12 cellular contexts compared by ENCODE assay signal in the genomic region with DNA sequence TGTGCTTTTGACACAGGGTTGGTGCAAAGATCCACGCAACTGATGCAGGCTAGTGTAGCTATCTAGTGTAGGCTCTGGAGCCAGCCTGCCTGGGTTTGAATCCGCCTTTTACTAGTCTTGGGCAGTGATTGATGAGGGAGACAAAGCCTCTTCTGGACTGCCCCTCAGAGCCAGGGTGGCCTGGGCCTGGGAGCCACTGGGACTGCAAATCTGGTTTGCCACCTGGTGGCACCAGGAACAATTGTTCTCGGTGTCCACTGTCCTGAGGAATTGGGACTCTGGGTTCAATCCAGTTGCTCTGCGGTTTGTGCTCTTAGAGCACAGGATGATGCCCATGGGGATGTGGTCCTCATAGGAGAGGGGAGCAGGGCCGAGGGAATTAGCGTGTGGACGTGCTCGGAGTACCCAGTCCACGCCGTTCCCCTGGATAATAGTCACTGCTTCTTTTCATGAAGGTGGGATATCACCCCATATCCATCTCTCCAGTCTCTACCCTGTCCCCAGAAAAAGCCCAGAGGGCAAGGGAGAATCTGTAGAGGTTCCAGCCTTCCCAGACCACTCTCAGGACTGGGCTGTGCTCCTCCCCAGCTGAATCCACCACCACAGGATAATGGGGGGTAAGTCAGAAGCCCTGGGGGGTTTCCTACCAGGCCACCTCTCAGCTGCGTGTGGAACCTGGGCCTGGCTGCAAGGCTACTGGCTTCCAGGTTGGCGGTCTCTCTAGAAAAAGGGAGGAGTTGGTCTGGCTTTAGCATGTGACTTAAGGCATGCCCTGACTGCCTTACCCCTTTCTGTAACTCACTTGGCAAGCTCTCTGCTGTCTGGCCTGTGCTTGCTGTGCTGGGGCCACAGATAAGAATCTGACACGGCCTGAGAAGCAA. TPM values are rescaled to one million over a fixed set of nuclear protein-coding genes. Genes with fewer than 3 reads are reported as not detected.
DNase-seq lines count a peak whose midpoint lies in the region; ATAC-seq and TF ChIP-seq lines count a peak whose summit lies in the region.
"Had no signal": no experiment of that assay in that cellular context is flagged by ENCODE, and none has a peak within 500 bp of the region (broad histone marks: within the 10 kb centered on the region; RNA-seq: fewer than 3 reads in every experiment).

No MANE protein-coding gene starts in this region.

- TF ChIP-seq CTCF in DOHH2 (IDR thresholded peaks at IDR 0.05; ENCODE audit: low read depth, low read length, poor library complexity, severe bottlenecking) (no peak), mammary epithelial cell (conservative IDR thresholded peaks at IDR 0.05 in 1 of 2, IDR thresholded peaks at IDR 0.05 in 1 of 2; ENCODE audit: extremely low read depth in 1 of 2, insufficient read depth in 1 of 2, low read depth in 1 of 2, low read length in 2 of 2) (peak; percentile 16 to 44), neural cell (IDR thresholded peaks at IDR 0.05; ENCODE audit: poor library complexity, severe bottlenecking) (no peak)

- H3K27ac ChIP-seq in DOHH2 (ENCODE audit: low read depth, low read length) (no peak overlapping the region), Karpas-422 (ENCODE audit: low read length) (no peak overlapping the region), mammary epithelial cell (ENCODE audit: insufficient read depth, low read depth, low read length) (no peak overlapping the region), neural cell (ENCODE audit: low read length) (no peak overlapping the region)
- H3K27ac ChIP-seq: uterus had no signal

- H2AFZ ChIP-seq in Karpas-422 (ENCODE audit: low read length) (no peak overlapping the region), mammary epithelial cell (ENCODE audit: low read depth, low read length) (no peak overlapping the region), neural cell (ENCODE audit: low read depth, low read length) (no peak overlapping the region)

- peak overlapping the region; percentile 89 for H3K9ac ChIP-seq in Karpas-422 (ENCODE audit: low read length)
- H3K9ac ChIP-seq in mammary epithelial cell (ENCODE audit: insufficient read depth, low read length): no peak overlapping the region
- H3K9ac ChIP-seq in neural cell (ENCODE audit: low read length): no peak overlapping the region

- 75% methylated on average over 12 of the region's 13 CpGs for WGBS in mammary epithelial cell (ENCODE audit: low coverage, missing lambda C conversion rate)

- DNase-seq in Karpas-422: no peak
- no peak for DNase-seq in mammary epithelial cell
- no peak for DNase-seq in left colon
- no peak for DNase-seq in OCI-M2 (lab: John Stamatoyannopoulos, UW; ENCODE audit: unreplicated experiment)
- DNase-seq: effector memory CD8-positive, alpha-beta T cell; HCEC 1CT; KG1; left cardiac atrium; uterus had no signal

- H3K9me2 ChIP-seq in DOHH2 (replicated peaks; ENCODE audit: control insufficient read depth, low read length) (no peaks in the 10 kb centered on the region), Karpas-422 (replicated peaks; ENCODE audit: insufficient read depth, low read length) (no peaks in the 10 kb centered on the region), neural cell (ENCODE audit: insufficient read depth, low read length) (no peaks in the 10 kb centered on the region)

- CTCF ChIA-PET in mammary epithelial cell (lab: Charles Lee; ENCODE audit: low non-redundant PET): no interaction called here

- intact Hi-C loops in mammary epithelial cell (cut with micrococcal nuclease) (loop anchor here (1.0 to 10.0 kb wide), 2 partner anchors 41 to 563 kb away; no protein-coding TSS in a partner anchor), left colon (cut with DNase I, micrococcal nuclease) (no loop called here)

- H3K79me2 ChIP-seq in DOHH2 (ENCODE audit: control insufficient read depth, low read length) (peaks cover 24% of the 10 kb centered on the region), Karpas-422 (ENCODE audit: low read length) (peaks cover 26% of the 10 kb centered on the region), mammary epithelial cell (ENCODE audit: insufficient read depth, low read length) (peaks cover 21% of the 10 kb centered on the region), neural cell (replicated peaks; ENCODE audit: insufficient read depth, low read length) (peaks cover 7% of the 10 kb centered on the region)

- ATAC-seq in left colon (no peak), HG02678 (IDR thresholded peaks at IDR 0.05; ENCODE audit: unreplicated experiment) (no peak)
- ATAC-seq: effector memory CD8-positive, alpha-beta T cell; left cardiac atrium had no signal

- no TSS peak for BruUV-seq in mammary epithelial cell (replicated peaks; lab: Mats Ljungman, UMichigan)

- H3K27me3 ChIP-seq in DOHH2 (ENCODE audit: control insufficient read depth, low read length) (no peaks in the 10 kb centered on the region), Karpas-422 (ENCODE audit: low read length) (no peaks in the 10 kb centered on the region), mammary epithelial cell (ENCODE audit: insufficient read depth, low read length) (no peaks in the 10 kb centered on the region), neural cell (ENCODE audit: insufficient read depth, low read depth, low read length) (no peaks in the 10 kb centered on the region)
- H3K27me3 ChIP-seq: uterus had no signal

- H3K9me3 ChIP-seq in DOHH2 (ENCODE audit: control insufficient read depth, insufficient read depth, low read length) (no peaks in the 10 kb centered on the region), Karpas-422 (ENCODE audit: low read length) (no peaks in the 10 kb centered on the region), mammary epithelial cell (replicated peaks; ENCODE audit: insufficient read depth, low read length) (no peaks in the 10 kb centered on the region), neural cell (ENCODE audit: low read length) (no peaks in the 10 kb centered on the region)
- H3K9me3 ChIP-seq: uterus had no signal

- no peak for TF ChIP-seq EP300 in neural cell (conservative IDR thresholded peaks at IDR 0.05; ENCODE audit: poor library complexity, severe bottlenecking)

- in situ Hi-C loops in mammary epithelial cell (cut with MboI; ENCODE audit: low sequenced_read_pairs in 2 of 2): loop anchor here (25.0 kb wide), 1 partner anchor 460 kb away; no protein-coding TSS in a partner anchor

- peaks cover 18% of the 10 kb centered on the region for H3K36me3 ChIP-seq in DOHH2 (ENCODE audit: control insufficient read depth, low read length)
- no peaks in the 10 kb centered on the region for H3K36me3 ChIP-seq in Karpas-422 (ENCODE audit: insufficient read depth, low read length)
- H3K36me3 ChIP-seq in mammary epithelial cell (ENCODE audit: insufficient read depth, low read length): no peaks in the 10 kb centered on the region
- no peaks in the 10 kb centered on the region for H3K36me3 ChIP-seq in neural cell (ENCODE audit: insufficient read depth, low read length)
- H3K36me3 ChIP-seq: uterus had no signal

- no peak for TF ChIP-seq RAD21 in neural cell (conservative IDR thresholded peaks at IDR 0.05)

- H3K4me1 ChIP-seq in DOHH2 (ENCODE audit: control insufficient read depth, low read length): peaks cover 31% of the 10 kb centered on the region
- peaks cover 15% of the 10 kb centered on the region for H3K4me1 ChIP-seq in Karpas-422 (ENCODE audit: low read length)
- H3K4me1 ChIP-seq in mammary epithelial cell (ENCODE audit: insufficient read depth, low read length): peaks cover 9% of the 10 kb centered on the region

- H4K20me1 ChIP-seq in DOHH2 (ENCODE audit: control insufficient read depth, insufficient read depth, low read depth, low read length) (peaks cover 3% of the 10 kb centered on the region; the same call in 1 of the 2 replicates), Karpas-422 (ENCODE audit: insufficient read depth, low read depth, low read length) (0 out of 2 replicates have a peak, but pooled peaks cover 6% of the 10 kb centered on the region), mammary epithelial cell (ENCODE audit: insufficient read depth, low read length) (no peaks in the 10 kb centered on the region), neural cell (ENCODE audit: insufficient read depth) (no peaks in the 10 kb centered on the region)

- peak overlapping the region; percentile 86 for H3K4me3 ChIP-seq in DOHH2 (ENCODE audit: low read length)
- peak overlapping the region; percentile 94 for H3K4me3 ChIP-seq in Karpas-422 (ENCODE audit: low read length)
- H3K4me3 ChIP-seq in mammary epithelial cell (replicated peaks in 1 of 3; ENCODE audit: insufficient read depth in 1 of 3, low read depth in 2 of 3, low read length in 3 of 3): no peak overlapping the region
- H3K4me3 ChIP-seq in neural cell (ENCODE audit: low read length): peak overlapping the region; percentile 83

- dilution Hi-C loops in mammary epithelial cell (cut with HindIII; ENCODE audit: low sequenced_read_pairs): no loop called here

- H3F3A ChIP-seq in DOHH2 (ENCODE audit: control insufficient read depth, insufficient read depth): peaks cover 22% of the 10 kb centered on the region
- no peaks in the 10 kb centered on the region for H3F3A ChIP-seq in neural cell (ENCODE audit: insufficient read depth, low read length, poor library complexity, severe bottlenecking)

- H3K4me2 ChIP-seq in DOHH2 (ENCODE audit: low read length): peak overlapping the region; percentile 84
- peak overlapping the region; percentile 85 for H3K4me2 ChIP-seq in Karpas-422 (ENCODE audit: low read depth, low read length, poor library complexity, severe bottlenecking)
- no peak overlapping the region for H3K4me2 ChIP-seq in mammary epithelial cell (ENCODE audit: insufficient read depth, low read depth, low read length)
- no peak overlapping the region for H3K4me2 ChIP-seq in neural cell (ENCODE audit: low read length)

TF ChIP-seq in neural cell, 6 proteins besides CTCF, POLR2A, EP300 and RAD21 (continues in another document):
- TF ChIP-seq POLR2AphosphoS5 (IDR thresholded peaks at IDR 0.05): no peak
- no peak for TF ChIP-seq MXI1 (conservative IDR thresholded peaks at IDR 0.05; ENCODE audit: poor library complexity, severe bottlenecking)

RNA-seq across cellular contexts. Expression of gene B4GALT7, which starts 1.9 kb away (rescaled TPM):
- 24.8 and 42.2 TPM in 2 replicates for total RNA-seq in Karpas-422 (2014; rRNA removed; shearing (Covaris generic); ENCODE audit: low replicate concordance)
- 10 to 100 TPM; 33.1 to 38.8 TPM for total RNA-seq in mammary epithelial cell
- polyA plus RNA-seq in mammary epithelial cell: 27.9 TPM
- polyA minus RNA-seq in mammary epithelial cell: 9.5 TPM
- polyA plus RNA-seq in neural cell: 60.2 and 66.1 TPM in 2 replicates
- 27.7 and 30.4 TPM in 2 replicates for polyA minus RNA-seq in neural cell
- total RNA-seq in left colon: 10 to 100 TPM; 17.5 to 21.9 TPM

RNA-seq across cellular contexts. Expression of gene TMED9, which starts 9.8 kb away (rescaled TPM):
- total RNA-seq in Karpas-422 (2014; rRNA removed; shearing (Covaris generic); ENCODE audit: low replicate concordance): 33.2 and 69.3 TPM in 2 replicates
- total RNA-seq in mammary epithelial cell (100 to 1,000 TPM; 139 to 275 TPM), left colon (100 to 1,000 TPM; 160 to 204 TPM)
- polyA plus RNA-seq in mammary epithelial cell (333 TPM), neural cell (53.8 and 59.1 TPM in 2 replicates)
- polyA minus RNA-seq in mammary epithelial cell (141 TPM), neural cell (37.0 TPM in 2 replicates)

RNA-seq across cellular contexts. Expression of gene FAM193B, which starts 47.5 kb away (rescaled TPM):
- total RNA-seq in Karpas-422 (2014; rRNA removed; shearing (Covaris generic); ENCODE audit: low replicate concordance): 48.3 and 59.6 TPM in 2 replicates
- 10 to 100 TPM; 30.7 to 63.3 TPM for total RNA-seq in mammary epithelial cell
- polyA plus RNA-seq in mammary epithelial cell: 24.7 TPM
- polyA minus RNA-seq in mammary epithelial cell: 13.0 TPM
- 79.2 and 97.3 TPM in 2 replicates for polyA plus RNA-seq in neural cell
- 45.8 and 51.6 TPM in 2 replicates for polyA minus RNA-seq in neural cell
- 10 to 100 TPM; 52.1 to 56.1 TPM for total RNA-seq in left colon

Comparison
In these comparisons a context has a peak if more than half of its experiments do, and no peak if none do; other contexts are left out.
1. H3K4me2 ChIP-seq: peak in DOHH2 (single experiment) and Karpas-422 (single experiment); none in mammary epithelial cell (single experiment) and neural cell (single experiment).
2. H3K4me3 ChIP-seq: peak in DOHH2 (single experiment), Karpas-422 (single experiment) and neural cell (single experiment); none in mammary epithelial cell (0 of 3).
3. CTCF ChIP-seq: peak in mammary epithelial cell (2 of 2); none in DOHH2 (single experiment) and neural cell (single experiment).